In genomic region chr19:1863638-1864479, GRCh38 we compare ENCODE assay signal across 1 cellular context.
TF ChIP-seq lines count a peak whose summit lies in the region.

No MANE protein-coding gene starts in this region.

TF ChIP-seq in HepG2, 621 proteins besides CTCF, POLR2A, EP300 and RAD21 (continued from another document):
- TF ChIP-seq ATF2 (CRISPR knock-in tag; IDR thresholded peaks at IDR 0.05) = no peak
- peak; percentile 97 for TF ChIP-seq MXD4 (CRISPR knock-in tag; IDR thresholded peaks at IDR 0.05)
- peak; percentile 100 for TF ChIP-seq MXI1 (IDR thresholded peaks at IDR 0.05; ENCODE audit: borderline replicate concordance, low read depth, low read length)
- TF ChIP-seq MYC (CRISPR knock-in tag; IDR thresholded peaks at IDR 0.05; ENCODE audit: borderline replicate concordance) = peak; percentile 99
- TF ChIP-seq NR2F1 (CRISPR knock-in tag; IDR thresholded peaks at IDR 0.05) = peak in 1 of 2 experiments; percentile 68; a peak in 1 of 4 replicates
- no peak for TF ChIP-seq GLMP (CRISPR knock-in tag; IDR thresholded peaks at IDR 0.05; ENCODE audit: borderline replicate concordance)
- TF ChIP-seq ZSCAN21 (CRISPR knock-in tag; IDR thresholded peaks at IDR 0.05; ENCODE audit: borderline replicate concordance) = peak; percentile 59; the same call in 1 of the 2 replicates
- peak; percentile 76 for TF ChIP-seq GABPB1 (CRISPR knock-in tag; IDR thresholded peaks at IDR 0.05)
- TF ChIP-seq ZNF235 (CRISPR knock-in tag; IDR thresholded peaks at IDR 0.05; ENCODE audit: borderline replicate concordance) = 0 out of 2 replicates have a peak, but pooled peaks have one; percentile 46
TF ChIP-seq in HepG2: peak in this region for 156.
